In the genomic region with DNA sequence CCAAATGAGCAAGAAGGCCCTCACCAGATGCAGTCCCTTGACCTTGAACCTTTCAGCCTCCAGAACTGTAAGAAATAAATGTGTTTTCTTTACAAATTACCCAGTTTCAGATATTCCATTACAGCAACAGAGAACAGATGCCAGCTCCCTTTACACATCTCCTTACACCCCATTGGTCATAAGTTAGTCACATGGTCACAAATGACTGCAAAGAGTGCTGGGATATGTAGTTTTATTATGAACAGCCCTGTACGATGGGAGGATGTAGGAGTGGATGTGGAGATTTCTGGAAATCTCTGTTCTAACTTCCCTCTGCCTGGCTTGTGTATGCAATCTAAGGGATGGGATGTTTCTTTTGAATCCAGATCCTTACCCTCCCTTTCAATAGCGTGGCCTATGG, we compare ENCODE assay signal across 8 cellular contexts. TPM values are rescaled to one million over a fixed set of nuclear protein-coding genes. Genes with fewer than 3 reads are reported as not detected.
A peak's percentile ranks its signal among the peaks of the same experiment; 100 is the strongest.
DNase-seq lines count a peak whose midpoint lies in the region; ATAC-seq, FAIRE-seq and TF ChIP-seq lines count a peak whose summit lies in the region.
"Had no signal": no experiment of that assay in that cellular context is flagged by ENCODE, and none has a peak within 500 bp of the region (broad histone marks: within the 10 kb centered on the region; RNA-seq: fewer than 3 reads in every experiment).

No MANE protein-coding gene starts in this region.

- intact Hi-C loops in endothelial cell of umbilical vein (cut with micrococcal nuclease) = no loop called here
- intact Hi-C loops in sciatic nerve (cut with DNase I) = no loop called here

- H3K79me2 ChIP-seq in endothelial cell of umbilical vein (ENCODE audit: control insufficient read depth, insufficient read depth, low read length) = no peaks in the 10 kb centered on the region

- H3K36me3 ChIP-seq in endothelial cell of umbilical vein (ENCODE audit: control insufficient read depth in 2 of 2, extremely low read depth in 1 of 2, insufficient read depth in 2 of 2, low read length in 2 of 2) = no peaks in the 10 kb centered on the region

- no peak for TF ChIP-seq POLR2A in endothelial cell of umbilical vein (IDR thresholded peaks at IDR 0.05; ENCODE audit: low read depth, low read length)

- FAIRE-seq in endothelial cell of umbilical vein (lab: Jason Lieb, UNC) = peak; percentile 73
- FAIRE-seq: colon had no signal

- BruUV-seq in endothelial cell of umbilical vein (replicated peaks; lab: Mats Ljungman, UMichigan) = no TSS peak

- H3K4me2 ChIP-seq in endothelial cell of umbilical vein (ENCODE audit: insufficient read depth, low read length) = no peak overlapping the region

- H3K4me3 ChIP-seq in endothelial cell of umbilical vein (replicated peaks in 1 of 3; ENCODE audit: insufficient read depth in 1 of 3, low read depth in 1 of 3, low read length in 3 of 3) = no peak overlapping the region

- dilution Hi-C loops in endothelial cell of umbilical vein (cut with MboI; ENCODE audit: extremely low pct_ligation_motif_present, low sequenced_read_pairs) = no loop called here

- no peak overlapping the region for H2AFZ ChIP-seq in endothelial cell of umbilical vein (ENCODE audit: low read depth, low read length)

- in situ Hi-C loops in GM13976 (cut with MboI; ENCODE audit: low sequenced_read_pairs, unreplicated experiment) = no loop called here

- no peak for TF ChIP-seq CTCF in GM13976 (IDR thresholded peaks at IDR 0.05; ENCODE audit: borderline replicate concordance, control extremely low read depth, extremely low read depth, insufficient read depth, missing control alignments)
- no peak for TF ChIP-seq CTCF in endothelial cell of umbilical vein (IDR thresholded peaks at IDR 0.05; ENCODE audit: extremely low read depth in 1 of 2, insufficient read depth in 1 of 2, low read depth in 1 of 2, low read length in 2 of 2)

- no peaks in the 10 kb centered on the region for H3K9me3 ChIP-seq in endothelial cell of umbilical vein (replicated peaks; ENCODE audit: control insufficient read depth, insufficient read depth, low read length)

- H3K27ac ChIP-seq in endothelial cell of umbilical vein (ENCODE audit: insufficient read depth, low read depth, low read length) = no peak overlapping the region

- CTCF ChIA-PET in endothelial cell of umbilical vein (lab: Charles Lee) = interaction anchor here (0.6 to 2.5 kb wide), 6 partner anchors 9 to 1633 kb away, joined by 3 to 35 read pairs (median 4); a partner anchor contains a TSS

- no peak overlapping the region for H3K9ac ChIP-seq in endothelial cell of umbilical vein (replicated peaks; ENCODE audit: extremely low read depth, insufficient read depth, low read length)

- POLR2A ChIA-PET in endothelial cell of umbilical vein (lab: Charles Lee) = no interaction called here

- ATAC-seq in HG02642 (IDR thresholded peaks at IDR 0.05; ENCODE audit: poor library complexity, unreplicated experiment) = peak; percentile 73
- peak; percentile 90 for ATAC-seq in sciatic nerve

- H3K9me1 ChIP-seq in endothelial cell of umbilical vein (replicated peaks; ENCODE audit: control insufficient read depth, extremely low read depth, insufficient read depth, low read length) = no peaks in the 10 kb centered on the region

- peak; percentile 57 for DNase-seq in GM13976 (ENCODE audit: low spot score)
- peak; percentile 85 for DNase-seq in NCI-H82 treated with DMSO at 0.1 percent for 48 hours (lab: John Stamatoyannopoulos, UW; ENCODE audit: unreplicated experiment)
- DNase-seq in endothelial cell of umbilical vein (ENCODE audit: low read depth, low spot score) = peak; percentile 61
- DNase-seq in sciatic nerve (ENCODE audit: low spot score) = no peak
- no peak for DNase-seq in DMS79 treated with DMSO at 0.1 percent for 48 hours (lab: John Stamatoyannopoulos, UW)
- DNase-seq in NK-92 treated with Interleukin-12 subunit alpha and Interleukin-12 subunit beta, amount 100 ng/mL, for 24 hours (lab: John Stamatoyannopoulos, UW) = no peak

- no peaks in the 10 kb centered on the region for H4K20me1 ChIP-seq in endothelial cell of umbilical vein (replicated peaks; ENCODE audit: control insufficient read depth, extremely low read depth, insufficient read depth, low read length)

- no peaks in the 10 kb centered on the region for H3K4me1 ChIP-seq in endothelial cell of umbilical vein (ENCODE audit: control insufficient read depth, extremely low read depth, insufficient read depth, low read length)

- H3K27me3 ChIP-seq in endothelial cell of umbilical vein (ENCODE audit: control insufficient read depth in 2 of 2, insufficient read depth in 2 of 2, low read length in 2 of 2) = no peaks in the 10 kb centered on the region

TF ChIP-seq in endothelial cell of umbilical vein, 7 proteins besides CTCF, POLR2A, EP300 and RAD21:
- TF ChIP-seq, protein P1, sequence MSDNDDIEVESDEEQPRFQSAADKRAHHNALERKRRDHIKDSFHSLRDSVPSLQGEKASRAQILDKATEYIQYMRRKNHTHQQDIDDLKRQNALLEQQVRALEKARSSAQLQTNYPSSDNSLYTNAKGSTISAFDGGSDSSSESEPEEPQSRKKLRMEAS (IDR thresholded peaks at IDR 0.05; ENCODE audit: insufficient read depth, insufficient read length) = peak; percentile 18
- TF ChIP-seq EZH2 (IDR thresholded peaks at IDR 0.05; ENCODE audit: borderline replicate concordance, low read depth, low read length, severe bottlenecking) (no peak), JUN (IDR thresholded peaks at IDR 0.05; ENCODE audit: borderline replicate concordance, insufficient read depth, insufficient read length, low read depth) (no peak), FOS (IDR thresholded peaks at IDR 0.05; ENCODE audit: borderline replicate concordance, insufficient read depth, low read length) (no peak)

RNA-seq across cellular contexts. Expression of a gene that starts 13.3 kb away (rescaled TPM):
- total RNA-seq in endothelial cell of umbilical vein (1,006 and 1,060 TPM in 2 replicates), sciatic nerve (796 TPM)
- polyA plus RNA-seq in endothelial cell of umbilical vein = 256 and 366 TPM in 2 replicates
- 1,088 and 1,625 TPM in 2 replicates for polyA plus RNA-seq in endothelial cell of umbilical vein (2011; cell fraction: cytosol; rRNA removed)
- 326 and 795 TPM in 2 replicates for polyA plus RNA-seq in endothelial cell of umbilical vein (2011; cell fraction: nucleus; rRNA removed)
- polyA plus RNA-seq in endothelial cell of umbilical vein (2012) = 3,629 and 5,153 TPM in 2 replicates
- 668 and 715 TPM in 2 replicates for polyA minus RNA-seq in endothelial cell of umbilical vein
- 605 TPM for polyA minus RNA-seq in endothelial cell of umbilical vein (2011; cell fraction: cytosol; rRNA and poly(A)+ RNA removed)
- 71.9 and 123 TPM in 2 replicates for polyA minus RNA-seq in endothelial cell of umbilical vein (2011; cell fraction: nucleus; rRNA and poly(A)+ RNA removed)

RNA-seq across cellular contexts. Expression of a gene that starts 23.2 kb away (rescaled TPM):
- total RNA-seq in endothelial cell of umbilical vein = 0.75 and 1.1 TPM in 2 replicates
- 1.7 and 2.0 TPM in 2 replicates for polyA plus RNA-seq in endothelial cell of umbilical vein
- polyA plus RNA-seq in endothelial cell of umbilical vein (2011; cell fraction: cytosol; rRNA removed) = 1.1 TPM in 2 replicates
- 1.7 and 1.8 TPM in 2 replicates for polyA plus RNA-seq in endothelial cell of umbilical vein (2011; cell fraction: nucleus; rRNA removed)
- 1.5 and 2.2 TPM in 2 replicates for polyA plus RNA-seq in endothelial cell of umbilical vein (2012)
- polyA minus RNA-seq in endothelial cell of umbilical vein = 0.63 and 3.4 TPM in 2 replicates
- not detected for polyA minus RNA-seq in endothelial cell of umbilical vein (2011; cell fraction: cytosol; rRNA and poly(A)+ RNA removed)
- 0.38 and 0.96 TPM in 2 replicates for polyA minus RNA-seq in endothelial cell of umbilical vein (2011; cell fraction: nucleus; rRNA and poly(A)+ RNA removed)
- total RNA-seq in sciatic nerve = 46.7 TPM

Comparison
In these comparisons a context has a peak if more than half of its experiments do, and no peak if none do; other contexts are left out.
1. DNase-seq: peak in GM13976 (single experiment), NCI-H82 treated with DMSO at 0.1 percent for 48 hours (single experiment) and endothelial cell of umbilical vein (single experiment); none in sciatic nerve (single experiment), DMS79 treated with DMSO at 0.1 percent for 48 hours (single experiment) and NK-92 treated with Interleukin-12 subunit alpha and Interleukin-12 subunit beta, amount 100 ng/mL, for 24 hours (single experiment).
2. RNA of a gene that starts 23.2 kb away (total RNA-seq): 46.7 TPM in sciatic nerve (single experiment); 0.75 to 1.1 TPM in endothelial cell of umbilical vein; every median in the first group is over 10 times any median in the second.